18 cellular contexts compared by ENCODE assay signal in genomic region chr3:152564454-152564853, GRCh38.
DNase-seq lines count a peak whose midpoint lies in the region; ATAC-seq and TF ChIP-seq lines count a peak whose summit lies in the region.
"Had no signal": no experiment of that assay in that cellular context is flagged by ENCODE, and none has a peak within 500 bp of the region (broad histone marks: within the 10 kb centered on the region; RNA-seq: fewer than 3 reads in every experiment).

No MANE protein-coding gene starts in this region.

- intact Hi-C loops in Right ventricle myocardium superior (cut with DNase I) (no loop called here), right cardiac atrium (cut with DNase I) (no loop called here), PC-9 (cut with micrococcal nuclease; ENCODE audit: unreplicated experiment) (no loop called here), sciatic nerve (cut with DNase I) (no loop called here), uterus (cut with DNase I; ENCODE audit: low total_unique reads) (no loop called here)

- H3K36me3 ChIP-seq in PC-9 (ENCODE audit: low read depth) (no peaks in the 10 kb centered on the region), uterus (no peaks in the 10 kb centered on the region)

- no peak overlapping the region for H3K4me3 ChIP-seq in right cardiac atrium (ENCODE audit: low read length)
- H3K4me3 ChIP-seq in PC-9, result no peak overlapping the region
- no peak overlapping the region for H3K4me3 ChIP-seq in fibroblast of mammary gland (ENCODE audit: control insufficient read depth, low read depth, low read length)
- H3K4me3 ChIP-seq in uterus, result no peak overlapping the region

- CTCF ChIA-PET in PC-9 (lab: Charles Lee), result no interaction called here

- DNase-seq in Right ventricle myocardium superior (no peak), right cardiac atrium (no peak), PC-9 (no peak), fibroblast of mammary gland (ENCODE audit: low read depth) (peak; percentile 26), sciatic nerve (ENCODE audit: low spot score) (no peak), NCI-H524 treated with DMSO at 0.1 percent for 48 hours (lab: John Stamatoyannopoulos, UW) (no peak), uterus (no peak)
- DNase-seq in stimulated activated CD8-positive, alpha-beta memory T cell treated with anti-CD3 and anti-CD28 coated beads, Interleukin-4, amount 100 ng/mL, for 48 hours, result no peak
- DNase-seq: AML-193, DMS79 treated with DMSO at 0.1 percent for 48 hours, GDM1, NCI-H1436, NCI-H2081, NCI-H226, NCI-H526 treated with DMSO at 0.1 percent for 48 hours, SHP77 had no signal

- peak overlapping the region; percentile 25; the same call in 1 of the 2 replicates for H2AFZ ChIP-seq in PC-9

- H3K27ac ChIP-seq in right cardiac atrium (ENCODE audit: low read length) (no peak overlapping the region), PC-9 (no peak overlapping the region), uterus (no peak overlapping the region)

- H3K27me3 ChIP-seq in right cardiac atrium (ENCODE audit: control insufficient read depth, insufficient read depth) (no peaks in the 10 kb centered on the region), PC-9 (ENCODE audit: insufficient read depth, low read depth) (no peaks in the 10 kb centered on the region), uterus (no peaks in the 10 kb centered on the region)

- POLR2A ChIA-PET in PC-9 (lab: Charles Lee; ENCODE audit: unreplicated experiment), result no interaction called here

- no TSS peak for BruUV-seq in PC-9 (replicated peaks; lab: Mats Ljungman, UMichigan)

- TF ChIP-seq CTCF in PC-9 (conservative IDR thresholded peaks at IDR 0.05), result no peak
- no peak for TF ChIP-seq CTCF in fibroblast of mammary gland (conservative IDR thresholded peaks at IDR 0.05; ENCODE audit: control insufficient read depth, insufficient read depth, low read depth, low read length)
- TF ChIP-seq CTCF in uterus (IDR thresholded peaks at IDR 0.05), result no peak

- TF ChIP-seq POLR2A in uterus (IDR thresholded peaks at IDR 0.05), result no peak

- H3K4me2 ChIP-seq in PC-9, result no peak overlapping the region

- H3F3A ChIP-seq in PC-9 (ENCODE audit: insufficient read depth, low read depth), result no peaks in the 10 kb centered on the region

- H3K9me3 ChIP-seq in right cardiac atrium (ENCODE audit: control insufficient read depth, low read length) (no peaks in the 10 kb centered on the region), PC-9 (ENCODE audit: insufficient read depth, low read depth) (no peaks in the 10 kb centered on the region), uterus (no peaks in the 10 kb centered on the region)

- WGBS in right cardiac atrium, result 91% methylated on average over 1 of the region's 1 CpG

- no peaks in the 10 kb centered on the region for H4K20me1 ChIP-seq in PC-9 (ENCODE audit: insufficient read depth)

- peaks cover 6% of the 10 kb centered on the region; the same call in 1 of the 2 replicates for H3K9me2 ChIP-seq in PC-9 (ENCODE audit: insufficient read depth)

- H3K79me2 ChIP-seq in PC-9 (ENCODE audit: low read depth), result no peaks in the 10 kb centered on the region

- ATAC-seq in Right ventricle myocardium superior (ENCODE audit: poor library complexity), result peak; percentile 72
- no peak for ATAC-seq in right cardiac atrium
- ATAC-seq in sciatic nerve, result peak; percentile 69
- ATAC-seq: HCT116, Panc1 had no signal

- no peaks in the 10 kb centered on the region for H3K4me1 ChIP-seq in right cardiac atrium (ENCODE audit: control insufficient read depth, insufficient read depth, low read length)
- no peaks in the 10 kb centered on the region for H3K4me1 ChIP-seq in PC-9 (replicated peaks; ENCODE audit: insufficient read depth)
- H3K4me1 ChIP-seq in uterus, result no peaks in the 10 kb centered on the region

Comparison
In these comparisons a context has a peak if more than half of its experiments do, and no peak if none do; other contexts are left out.
1. ATAC-seq: peak in Right ventricle myocardium superior (single experiment) and sciatic nerve (single experiment); none in right cardiac atrium (0 of 2).